ENCODE assay signal across 7 cellular contexts in the genomic region with DNA sequence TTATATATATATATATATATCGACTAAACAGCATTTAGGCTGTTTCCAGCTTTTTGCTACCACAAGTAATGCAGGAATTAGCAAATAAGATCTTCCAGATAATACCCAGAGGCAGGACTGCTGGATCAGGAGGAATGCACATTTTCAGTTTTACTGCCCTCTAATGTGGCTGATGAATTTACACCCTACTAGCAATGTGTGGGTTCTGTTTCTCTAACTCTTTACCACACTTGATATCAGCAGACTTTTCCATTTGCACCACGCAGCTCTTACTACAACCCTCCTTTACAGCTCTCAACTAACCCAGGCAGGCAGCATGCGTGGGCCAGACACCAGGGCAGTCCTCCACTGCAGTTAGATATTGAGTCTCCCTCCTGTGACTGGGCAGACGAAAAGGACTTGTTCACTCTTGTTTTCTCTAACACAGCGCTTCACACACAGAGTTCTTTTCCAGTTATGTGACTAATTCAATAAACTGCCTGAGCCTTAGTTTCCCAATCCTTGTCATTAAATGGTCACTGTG.
"Had no signal": no experiment of that assay in that cellular context is flagged by ENCODE, and none has a peak within 500 bp of the region (broad histone marks: within the 10 kb centered on the region; RNA-seq: fewer than 3 reads in every experiment).

No MANE protein-coding gene starts in this region.

- H3K4me1 ChIP-seq: parathyroid adenoma, upper lobe of left lung had no signal

- H3K27ac Mint-ChIP-seq: activated CD8-positive, alpha-beta memory T cell treated with anti-CD3 and anti-CD28 coated beads, Interleukin-2, amount 10 ng/mL, durations not matched to agents 7 days and 5 days; activated naive CD8-positive, alpha-beta T cell treated with anti-CD3 and anti-CD28 coated beads for 36 hours; activated T-cell treated with anti-CD3 and anti-CD28 coated beads, Interleukin-2, amount 50 U/mL, for 24 hours; stimulated activated naive CD8-positive, alpha-beta T cell treated with anti-CD3 and anti-CD28 coated beads, Interleukin-15, Interleukin-2, amounts not matched to agents 100 ng/mL and 50 ng/mL, for 24 hours had no signal

- H3K79me2 ChIP-seq: parathyroid adenoma had no signal

- H3K27ac ChIP-seq: parathyroid adenoma, upper lobe of left lung had no signal

- H3K9me3 Mint-ChIP-seq: activated naive CD8-positive, alpha-beta T cell treated with anti-CD3 and anti-CD28 coated beads for 36 hours; activated T-cell treated with anti-CD3 and anti-CD28 coated beads, Interleukin-2, amount 50 U/mL, for 24 hours; neural crest cell; stimulated activated naive CD8-positive, alpha-beta T cell treated with anti-CD3 and anti-CD28 coated beads, Interleukin-15, Interleukin-2, amounts not matched to agents 100 ng/mL and 50 ng/mL, for 24 hours had no signal

- H3K4me3 ChIP-seq: upper lobe of left lung had no signal

- H3K27me3 ChIP-seq: upper lobe of left lung had no signal

- H3K36me3 Mint-ChIP-seq: activated CD8-positive, alpha-beta memory T cell treated with anti-CD3 and anti-CD28 coated beads, Interleukin-2, amount 10 ng/mL, durations not matched to agents 7 days and 5 days; activated naive CD8-positive, alpha-beta T cell treated with anti-CD3 and anti-CD28 coated beads for 36 hours had no signal

- H3K36me3 ChIP-seq: upper lobe of left lung had no signal

- H3K9me3 ChIP-seq: upper lobe of left lung had no signal

- H3K4me3 Mint-ChIP-seq: activated CD8-positive, alpha-beta memory T cell treated with anti-CD3 and anti-CD28 coated beads, Interleukin-2, amount 10 ng/mL, durations not matched to agents 7 days and 5 days; activated naive CD8-positive, alpha-beta T cell treated with anti-CD3 and anti-CD28 coated beads for 36 hours; activated T-cell treated with anti-CD3 and anti-CD28 coated beads, Interleukin-2, amount 50 U/mL, for 24 hours; neural crest cell; stimulated activated naive CD8-positive, alpha-beta T cell treated with anti-CD3 and anti-CD28 coated beads, Interleukin-15, Interleukin-2, amounts not matched to agents 100 ng/mL and 50 ng/mL, for 24 hours had no signal

- H3K9ac ChIP-seq: parathyroid adenoma had no signal

- H2AFZ ChIP-seq: parathyroid adenoma had no signal
